In the genomic region with DNA sequence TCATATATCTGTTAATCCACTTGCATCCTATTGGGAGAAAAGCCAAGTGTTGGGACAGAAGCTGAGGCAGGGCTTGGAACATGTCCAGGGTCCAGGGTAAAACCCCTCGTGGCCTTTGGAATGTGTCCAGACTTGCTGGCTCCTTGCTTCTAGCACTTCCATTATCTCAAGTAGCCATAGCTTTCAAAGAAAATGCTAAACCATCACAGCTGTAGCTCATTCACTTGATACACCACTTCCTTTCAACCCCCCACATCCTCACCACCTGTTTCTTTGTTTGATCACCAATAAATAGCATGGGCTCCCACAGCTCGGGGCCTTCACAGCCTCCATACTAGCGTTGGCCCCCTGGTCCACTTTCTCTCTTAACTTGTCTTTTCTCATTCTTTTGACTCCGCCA, we compare ENCODE assay signal across 8 cellular contexts.
DNase-seq lines count a peak whose midpoint lies in the region; TF ChIP-seq lines count a peak whose summit lies in the region.
"Not testable (repeated sequence)": the region's sequence is repeated elsewhere in the genome, so short reads cannot be mapped to it uniquely, and the experiment has no call there.

No MANE protein-coding gene starts in this region.

- WGBS in H9 (ENCODE audit: extremely low coverage, insufficient read length, low lambda C conversion rate): no CpG with 5 or more reads among the region's 4 CpGs

- H3K4me3 ChIP-seq in BLaER1 treated with 17β-estradiol and CSF1 and Interleukin-3, amounts not matched to agents 10 nM and 100 nM; WERI-Rb-1 (ENCODE audit: low read depth, low read length): not testable (repeated sequence)

- not testable (repeated sequence) for H3K23ac ChIP-seq in H9 (ENCODE audit: insufficient read length, low read depth, low read length)

- 0 out of 22 replicates have a peak overlapping the region, but pooled peaks of 2 of the 11 experiments have one; percentile 9 to 18 for H3K9ac ChIP-seq in BLaER1 treated with 17β-estradiol and CSF1 and Interleukin-3, amounts not matched to agents 10 nM and 100 nM
- not testable (repeated sequence) for H3K9ac ChIP-seq in H9 (ENCODE audit: extremely low read depth, insufficient read length, low read length)

- not testable (repeated sequence) for H3K14ac ChIP-seq in H9 (ENCODE audit: insufficient read depth, low read length)

- not testable (repeated sequence) for H4K8ac ChIP-seq in H9 (replicated peaks; ENCODE audit: insufficient read length, low read depth, low read length)

- H3K9me3 Mint-ChIP-seq in H9 (peaks cover 13 to 27% of the 10 kb centered on the region in 2 experiments), nephron progenitor cell (peaks cover 41% of the 10 kb centered on the region)

- H3K9me3 ChIP-seq in BLaER1 treated with 17β-estradiol and CSF1 and Interleukin-3, amounts not matched to agents 10 nM and 100 nM (replicated peaks in 1 of 11): peaks cover 0 to 23% (median 13%) of the 10 kb centered on the region in 11 experiments; a peak in 18 of 22 replicates
- not testable (repeated sequence) for H3K9me3 ChIP-seq in H9 (ENCODE audit: control insufficient read depth, low read depth, low read length); WERI-Rb-1 (ENCODE audit: severe bottlenecking)

- not testable (repeated sequence) for H2BK120ac ChIP-seq in H9 (ENCODE audit: low read depth, low read length, poor library complexity, severe bottlenecking)

- not testable (repeated sequence) for H3K4me3 Mint-ChIP-seq in H9, nephron progenitor cell

- not testable (repeated sequence) for H3K18ac ChIP-seq in H9 (ENCODE audit: insufficient read length, low read depth, low read length)

- H3K4me1 Mint-ChIP-seq in H9 (peaks cover 16 to 21% of the 10 kb centered on the region in 2 experiments), nephron progenitor cell (peaks cover 42% of the 10 kb centered on the region)

- H4K5ac ChIP-seq in H9 (ENCODE audit: insufficient read length, low read depth, low read length): not testable (repeated sequence)

- H3K27me3 Mint-ChIP-seq in H9 (ENCODE audit: low read depth); nephron progenitor cell (ENCODE audit: low read depth, poor library complexity): not testable (repeated sequence)

- H2AFZ ChIP-seq in H9 (ENCODE audit: low read length): not testable (repeated sequence)

- H3K56ac ChIP-seq in H9 (ENCODE audit: insufficient read length, low read depth, low read length): not testable (repeated sequence)

- H4K91ac ChIP-seq in H9 (ENCODE audit: insufficient read length, low read depth, low read length): not testable (repeated sequence)

- H2AK5ac ChIP-seq in H9 (ENCODE audit: insufficient read length, low read length): not testable (repeated sequence)

- H3K79me2 ChIP-seq in H9 (ENCODE audit: insufficient read depth, low read length): not testable (repeated sequence)

- peak overlapping the region; percentile 48 to 78 (median 65); a peak in 21 of 22 replicates for H3K4me2 ChIP-seq in BLaER1 treated with 17β-estradiol and CSF1 and Interleukin-3, amounts not matched to agents 10 nM and 100 nM
- not testable (repeated sequence) for H3K4me2 ChIP-seq in H9 (ENCODE audit: insufficient read depth, insufficient read length, low read length)

- H2BK15ac ChIP-seq in H9 (ENCODE audit: low read depth, low read length): not testable (repeated sequence)

- DNase-seq in H9 (peak; percentile 30), NCI-H1092 treated with DMSO at 0.1 percent for 48 hours (lab: John Stamatoyannopoulos, UW) (peak; percentile 95), NCI-H2107 (lab: John Stamatoyannopoulos, UW) (peak; percentile 45), NCI-H748 (lab: John Stamatoyannopoulos, UW; ENCODE audit: unreplicated experiment) (peak; percentile 93), WERI-Rb-1 (peak; percentile 55), globus pallidus (ENCODE audit: low spot score) (peak; percentile 11)
- DNase-seq in nephron progenitor cell: not testable (repeated sequence)

- not testable (repeated sequence) for H3K79me1 ChIP-seq in H9 (ENCODE audit: insufficient read depth, low read depth, low read length, poor library complexity, severe bottlenecking)

- H2BK20ac ChIP-seq in H9 (ENCODE audit: low read depth, low read length, poor library complexity, severe bottlenecking): not testable (repeated sequence)

- not testable (repeated sequence) for H3K23me2 ChIP-seq in H9 (ENCODE audit: insufficient read length, low read depth, low read length, poor library complexity, severe bottlenecking)

- H2BK5ac ChIP-seq in H9 (ENCODE audit: insufficient read length, low read length): not testable (repeated sequence)

- H3K4me1 ChIP-seq in BLaER1 treated with 17β-estradiol and CSF1 and Interleukin-3, amounts not matched to agents 10 nM and 100 nM: peaks cover 15 to 66% (median 46%) of the 10 kb centered on the region in 10 experiments
- not testable (repeated sequence) for H3K4me1 ChIP-seq in H9 (ENCODE audit: insufficient read depth, low read length)

- not testable (repeated sequence) for H3K4ac ChIP-seq in H9 (ENCODE audit: low read depth, low read length)

- not testable (repeated sequence) for H4K20me1 ChIP-seq in BLaER1 treated with 17β-estradiol and CSF1 and Interleukin-3, amounts not matched to agents 10 nM and 100 nM; H9 (ENCODE audit: control insufficient read depth, insufficient read depth, insufficient read length)

- H3K27ac Mint-ChIP-seq in H9: peak overlapping the region; percentile 49 to 95 (median 72); a peak in 6 of 7 replicates
- H3K27ac Mint-ChIP-seq in nephron progenitor cell: peak overlapping the region; percentile 90

- H3K27ac ChIP-seq in BLaER1 treated with 17β-estradiol and CSF1 and Interleukin-3, amounts not matched to agents 10 nM and 100 nM: peak overlapping the region in 6 of 11 experiments; percentile 4 to 75 (median 62); a peak in 10 of 22 replicates
- H3K27ac ChIP-seq in H9 (ENCODE audit: insufficient read length, low read depth, low read length): not testable (repeated sequence)
- H3K27ac ChIP-seq in WERI-Rb-1: peak overlapping the region; percentile 51

- not testable (repeated sequence) for TF ChIP-seq CTCF in H9 (conservative IDR thresholded peaks at IDR 0.05); WERI-Rb-1 (IDR thresholded peaks at IDR 0.05; ENCODE audit: low read depth, low read length); nephron progenitor cell (IDR thresholded peaks at IDR 0.05)

- not testable (repeated sequence) for H3K36me3 ChIP-seq in BLaER1 treated with 17β-estradiol and CSF1 and Interleukin-3, amounts not matched to agents 10 nM and 100 nM; WERI-Rb-1

- H3K36me3 Mint-ChIP-seq in H9 (ENCODE audit: insufficient read depth in 1 of 3, low read depth in 3 of 3) (peaks cover 12 to 31% (median 23%) of the 10 kb centered on the region in 3 experiments), nephron progenitor cell (ENCODE audit: low read depth) (peaks cover 35% of the 10 kb centered on the region)

- not testable (repeated sequence) for H3T11ph ChIP-seq in H9 (ENCODE audit: low read length)

- H3K27me3 ChIP-seq in BLaER1 treated with 17β-estradiol and CSF1 and Interleukin-3, amounts not matched to agents 10 nM and 100 nM; H9 (ENCODE audit: insufficient read depth, low read length); WERI-Rb-1 (ENCODE audit: insufficient read depth, low read depth, severe bottlenecking): not testable (repeated sequence)

- not testable (repeated sequence) for H2BK12ac ChIP-seq in H9 (ENCODE audit: insufficient read length, low read depth, low read length)
